ENCODE assay signal across 1 cellular context in genomic region chr1:186375152-186375928, GRCh38.
TF ChIP-seq lines count a peak whose summit lies in the region.

Gene ODR4, plus strand, starts transcription at chr1:186375838. Its CDS starts 3,948 bp downstream, at chr1:186379786.
Gene TPR, minus strand, starts transcription at chr1:186375253. Its CDS starts 225 bp downstream, at chr1:186375028.

TF ChIP-seq in HepG2, 621 proteins besides CTCF, POLR2A, EP300 and RAD21 (continued from another document and continues in another):
- TF ChIP-seq ZNF704 (CRISPR knock-in tag; IDR thresholded peaks at IDR 0.05; ENCODE audit: borderline replicate concordance): 0 out of 2 replicates have a peak, but pooled peaks have one; percentile 65
- TF ChIP-seq TBL1XR1 (IDR thresholded peaks at IDR 0.05; ENCODE audit: borderline replicate concordance, low read length, partially characterized antibody): no peak
- TF ChIP-seq ZMAT3 (CRISPR knock-in tag; conservative IDR thresholded peaks at IDR 0.05): peak; percentile 45; the same call in 1 of the 2 replicates
- TF ChIP-seq SRY (CRISPR knock-in tag; IDR thresholded peaks at IDR 0.05): no peak
- peak; percentile 26; the same call in 1 of the 2 replicates for TF ChIP-seq RXRB (CRISPR knock-in tag; IDR thresholded peaks at IDR 0.05; ENCODE audit: borderline replicate concordance)
- no peak for TF ChIP-seq POLR2AphosphoS2 (IDR thresholded peaks at IDR 0.05; ENCODE audit: low read depth, low read length)
- TF ChIP-seq TFDP1 (CRISPR knock-in tag; IDR thresholded peaks at IDR 0.05; ENCODE audit: borderline replicate concordance): peak; percentile 45; the same call in 1 of the 2 replicates
- no peak for TF ChIP-seq JDP2 (CRISPR knock-in tag; IDR thresholded peaks at IDR 0.05; ENCODE audit: borderline replicate concordance)
- no peak; the same call in none of the 2 replicates for TF ChIP-seq MED1 (CRISPR knock-in tag; IDR thresholded peaks at IDR 0.05)
- 0 out of 2 replicates have a peak, but pooled peaks have one; percentile 46 for TF ChIP-seq ZNF34 (CRISPR knock-in tag; IDR thresholded peaks at IDR 0.05; ENCODE audit: borderline replicate concordance)
- no peak for TF ChIP-seq ZFP62 (CRISPR knock-in tag; IDR thresholded peaks at IDR 0.05)
- TF ChIP-seq ZSCAN20 (CRISPR knock-in tag; IDR thresholded peaks at IDR 0.05; ENCODE audit: borderline replicate concordance): no peak
- no peak for TF ChIP-seq MAFG (CRISPR knock-in tag; IDR thresholded peaks at IDR 0.05)
- TF ChIP-seq ATF7-NPFF (CRISPR knock-in tag; IDR thresholded peaks at IDR 0.05; ENCODE audit: low read depth): peak; percentile 18; the same call in 1 of the 2 replicates
- peak; percentile 93; the same call in 1 of the 2 replicates for TF ChIP-seq ZNF383 (CRISPR knock-in tag; IDR thresholded peaks at IDR 0.05; ENCODE audit: borderline replicate concordance)
- no peak for TF ChIP-seq XBP1 (CRISPR knock-in tag; IDR thresholded peaks at IDR 0.05)
- TF ChIP-seq MTF1 (CRISPR knock-in tag; IDR thresholded peaks at IDR 0.05): no peak
- peak; percentile 70 for TF ChIP-seq HNRNPLL (IDR thresholded peaks at IDR 0.05; ENCODE audit: low read depth, low read length, poor library complexity, severe bottlenecking)
- peak; percentile 60; the same call in 1 of the 2 replicates for TF ChIP-seq ZXDC (CRISPR knock-in tag; IDR thresholded peaks at IDR 0.05)
- no peak for TF ChIP-seq HMGA1 (CRISPR knock-in tag; conservative IDR thresholded peaks at IDR 0.05)
- peak; percentile 72 for TF ChIP-seq ZGPAT (CRISPR knock-in tag; IDR thresholded peaks at IDR 0.05)
- no peak for TF ChIP-seq RELA (CRISPR knock-in tag; IDR thresholded peaks at IDR 0.05)
- 0 out of 2 replicates have a peak, but pooled peaks have one; percentile 24 for TF ChIP-seq ZNF138 (CRISPR knock-in tag; IDR thresholded peaks at IDR 0.05; ENCODE audit: low read depth)
- peak; percentile 77; the same call in 1 of the 2 replicates for TF ChIP-seq ZHX1 (CRISPR knock-in tag; IDR thresholded peaks at IDR 0.05; ENCODE audit: low read depth)
- no peak for TF ChIP-seq ZNF737 (CRISPR knock-in tag; IDR thresholded peaks at IDR 0.05; ENCODE audit: borderline replicate concordance)
- no peak for TF ChIP-seq ZNF512B (CRISPR knock-in tag; IDR thresholded peaks at IDR 0.05; ENCODE audit: borderline replicate concordance)
- TF ChIP-seq CCDC6 (CRISPR knock-in tag; IDR thresholded peaks at IDR 0.05): peak; percentile 43
- peak; percentile 31; the same call in 1 of the 2 replicates for TF ChIP-seq ZSCAN9 (CRISPR knock-in tag; IDR thresholded peaks at IDR 0.05; ENCODE audit: borderline replicate concordance)
- peak; percentile 67 for TF ChIP-seq ZBTB3 (CRISPR knock-in tag; IDR thresholded peaks at IDR 0.05; ENCODE audit: borderline replicate concordance, low read depth)
- no peak for TF ChIP-seq FOXK2 (IDR thresholded peaks at IDR 0.05)
- TF ChIP-seq TOE1 (CRISPR knock-in tag; IDR thresholded peaks at IDR 0.05): no peak
- TF ChIP-seq KIAA2018 (CRISPR knock-in tag; IDR thresholded peaks at IDR 0.05; ENCODE audit: borderline replicate concordance): no peak
- peak; percentile 84; the same call in 1 of the 2 replicates for TF ChIP-seq ZNF543 (CRISPR knock-in tag; IDR thresholded peaks at IDR 0.05)
- TF ChIP-seq TFE3 (CRISPR knock-in tag; IDR thresholded peaks at IDR 0.05): no peak
